ENCODE assay signal across 12 cellular contexts in genomic region chr1:20380616-20381035, GRCh38.
DNase-seq lines count a peak whose midpoint lies in the region; ATAC-seq and TF ChIP-seq lines count a peak whose summit lies in the region.
"Had no signal": no experiment of that assay in that cellular context is flagged by ENCODE, and none has a peak within 500 bp of the region (broad histone marks: within the 10 kb centered on the region; RNA-seq: fewer than 3 reads in every experiment).

No MANE protein-coding gene starts in this region.

- no peaks in the 10 kb centered on the region for H3K9me3 ChIP-seq in SK-N-SH
- H3K9me3 ChIP-seq: SJCRH30 had no signal

- peaks cover 4% of the 10 kb centered on the region; the same call in 1 of the 2 replicates for H3K27me3 ChIP-seq in SK-N-SH (ENCODE audit: insufficient read depth)

- no peaks in the 10 kb centered on the region for H4K20me1 ChIP-seq in SK-N-SH (ENCODE audit: insufficient read depth)

- peaks cover 0 to 7% of the 10 kb centered on the region in 2 experiments; a peak in 1 of 4 replicates for H3K4me1 ChIP-seq in SK-N-SH (ENCODE audit: control insufficient read depth in 1 of 2, insufficient read depth in 2 of 2, low read depth in 1 of 2, low read length in 1 of 2)
- H3K4me1 ChIP-seq: SJCRH30 had no signal

- H3K9me2 ChIP-seq in SK-N-SH = no peaks in the 10 kb centered on the region

- no peaks in the 10 kb centered on the region for H3K36me3 Mint-ChIP-seq in activated T-cell treated with anti-CD3 and anti-CD28 coated beads, Interleukin-2, amount 50 U/mL, for 4 hours (ENCODE audit: insufficient read depth)

- no peaks in the 10 kb centered on the region for H3K4me1 Mint-ChIP-seq in activated T-cell treated with anti-CD3 and anti-CD28 coated beads, Interleukin-2, amount 50 U/mL, for 4 hours (ENCODE audit: low read depth)

- no peak for TF ChIP-seq RAD21 in SK-N-SH (IDR thresholded peaks at IDR 0.05; ENCODE audit: low read length)

- no peaks in the 10 kb centered on the region for H3K79me2 ChIP-seq in SK-N-SH (ENCODE audit: insufficient read depth)

- CTCF ChIA-PET in SK-N-SH (lab: Yijun Ruan, JAX) = interaction anchor here (0.9 to 3.7 kb wide), 7 partner anchors 13 to 168 kb away, joined by 3 to 22 read pairs (median 8); no protein-coding TSS in a partner anchor

- 55% methylated on average over 10 of the region's 11 CpGs for WGBS in SK-N-SH (ENCODE audit: low lambda C conversion rate)

- DNase-seq in activated T-cell treated with anti-CD3 and anti-CD28 coated beads, Interleukin-2, amount 50 U/mL, for 4 hours = no peak
- no peak for DNase-seq in activated T-cell treated with anti-CD3 and anti-CD28 coated beads, Interleukin-2, amount 50 U/mL, for 1 hour
- DNase-seq in SK-N-SH (no peak), globus pallidus (ENCODE audit: low spot score) (peak; percentile 71), stromal cell of bone marrow (ENCODE audit: low read depth) (peak; percentile 80), middle frontal gyrus (ENCODE audit: extremely low spot score, low spot score) (no peak), T-helper 2 cell (no peak)
- DNase-seq: activated CD8-positive, alpha-beta memory T cell treated with anti-CD3 and anti-CD28 coated beads, Interleukin-2, amount 50 U/mL, for 48 hours; kidney; NCI-H1694 treated with DMSO at 0.1 percent for 48 hours; SJCRH30 had no signal

- no peak overlapping the region for H3K4me3 Mint-ChIP-seq in activated T-cell treated with anti-CD3 and anti-CD28 coated beads, Interleukin-2, amount 50 U/mL, for 4 hours

- no peaks in the 10 kb centered on the region for H3K36me3 ChIP-seq in SK-N-SH (replicated peaks in 1 of 2; ENCODE audit: control insufficient read depth in 1 of 2, insufficient read depth in 2 of 2, low read length in 1 of 2)
- H3K36me3 ChIP-seq: SJCRH30 had no signal

- no peak overlapping the region for H3K9ac ChIP-seq in SK-N-SH

- H3K27me3 Mint-ChIP-seq in activated T-cell treated with anti-CD3 and anti-CD28 coated beads, Interleukin-2, amount 50 U/mL, for 4 hours (ENCODE audit: low read depth) = peaks cover 36% of the 10 kb centered on the region

- no peak for TF ChIP-seq EP300 in SK-N-SH (IDR thresholded peaks at IDR 0.05; ENCODE audit: borderline replicate concordance in 1 of 2, low read depth in 1 of 2, low read length in 1 of 2)

- H2AFZ ChIP-seq in SK-N-SH (ENCODE audit: low read depth) = no peak overlapping the region

- no peaks in the 10 kb centered on the region for H3K9me3 Mint-ChIP-seq in activated T-cell treated with anti-CD3 and anti-CD28 coated beads, Interleukin-2, amount 50 U/mL, for 4 hours

- H3K27ac ChIP-seq in SK-N-SH (ENCODE audit: low read depth in 2 of 2, low read length in 1 of 2) = no peak overlapping the region
- H3K27ac ChIP-seq: SJCRH30 had no signal

- H3K4me2 ChIP-seq in SK-N-SH = 0 out of 2 replicates have a peak overlapping the region, but pooled peaks have one; percentile 6

- POLR2A ChIA-PET in SK-N-SH (lab: Yijun Ruan, JAX) = no interaction called here

- H3K4me3 ChIP-seq in SK-N-SH (ENCODE audit: low read depth in 2 of 2, low read length in 1 of 2) = no peak overlapping the region
- H3K4me3 ChIP-seq: SJCRH30 had no signal

- TF ChIP-seq CTCF in SK-N-SH (IDR thresholded peaks at IDR 0.05) = no peak

- ATAC-seq in activated T-cell treated with anti-CD3 and anti-CD28 coated beads, Interleukin-2, amount 50 U/mL, for 4 hours = peak; percentile 42 to 63
- no peak for ATAC-seq in HG03460 (IDR thresholded peaks at IDR 0.05; ENCODE audit: unreplicated experiment)

- peaks cover 6% of the 10 kb centered on the region for H3F3A ChIP-seq in SK-N-SH (replicated peaks; ENCODE audit: insufficient read depth)

TF ChIP-seq in SK-N-SH, 30 proteins besides CTCF, POLR2A, EP300 and RAD21 (continues in another document):
- TF ChIP-seq PBX3 (IDR thresholded peaks at IDR 0.05) (peak; percentile 45; the same call in 1 of the 2 replicates), NRF1 (IDR thresholded peaks at IDR 0.05; ENCODE audit: low read depth, low read length) (no peak), TCF12 (IDR thresholded peaks at IDR 0.05) (peak; percentile 36; the same call in 1 of the 2 replicates), TAF1 (IDR thresholded peaks at IDR 0.05; ENCODE audit: borderline replicate concordance, low read depth, low read length) (no peak), FOSL2 (IDR thresholded peaks at IDR 0.05; ENCODE audit: borderline replicate concordance, low read depth) (peak; percentile 25; the same call in 1 of the 2 replicates), RCOR1 (IDR thresholded peaks at IDR 0.05; ENCODE audit: low read length) (no peak), EZH2phosphoT487 (IDR thresholded peaks at IDR 0.05; ENCODE audit: borderline replicate concordance, low read depth) (no peak), REST (IDR thresholded peaks at IDR 0.05; ENCODE audit: low read depth, low read length) (no peak), ELF1 (IDR thresholded peaks at IDR 0.05) (no peak), SIN3A (IDR thresholded peaks at IDR 0.05; ENCODE audit: borderline replicate concordance, low read depth, low read length) (no peak), ZBTB33 (IDR thresholded peaks at IDR 0.05; ENCODE audit: borderline replicate concordance, low read depth) (no peak), GABPA (IDR thresholded peaks at IDR 0.05; ENCODE audit: low read depth) (no peak), TEAD4 (IDR thresholded peaks at IDR 0.05; ENCODE audit: borderline replicate concordance, insufficient read depth) (no peak), MXI1 (IDR thresholded peaks at IDR 0.05; ENCODE audit: low read depth, low read length) (no peak), NFIC (IDR thresholded peaks at IDR 0.05; ENCODE audit: borderline replicate concordance) (peak; percentile 36; the same call in 1 of the 2 replicates), MEF2A (IDR thresholded peaks at IDR 0.05; ENCODE audit: borderline replicate concordance, low read depth) (no peak), USF1 (IDR thresholded peaks at IDR 0.05; ENCODE audit: borderline replicate concordance, low read depth) (no peak), SMC3 (IDR thresholded peaks at IDR 0.05; ENCODE audit: low read depth, low read length) (no peak), RXRA (IDR thresholded peaks at IDR 0.05; ENCODE audit: borderline replicate concordance, low read depth) (no peak)

Comparison
In these comparisons a context has a peak if more than half of its experiments do, and no peak if none do; other contexts are left out.
1. DNase-seq: peak in globus pallidus (single experiment) and stromal cell of bone marrow (single experiment); none in activated T-cell treated with anti-CD3 and anti-CD28 coated beads, Interleukin-2, amount 50 U/mL, for 4 hours (single experiment), activated T-cell treated with anti-CD3 and anti-CD28 coated beads, Interleukin-2, amount 50 U/mL, for 1 hour (single experiment), SK-N-SH (single experiment), middle frontal gyrus (single experiment) and T-helper 2 cell (0 of 5).